Comparison of ENCODE assay signal across 8 cellular contexts in genomic region chr11:119196833-119197483, GRCh38. TPM values are rescaled to one million over a fixed set of nuclear protein-coding genes. Genes with fewer than 3 reads are reported as not detected.
A peak's percentile ranks its signal among the peaks of the same experiment; 100 is the strongest.
DNase-seq lines count a peak whose midpoint lies in the region; ATAC-seq and TF ChIP-seq lines count a peak whose summit lies in the region.

No MANE protein-coding gene starts in this region.

- no peak overlapping the region for H3K27ac ChIP-seq in esophagus muscularis mucosa (replicated peaks in 1 of 4)

- no peaks in the 10 kb centered on the region for H3K36me3 Mint-ChIP-seq in naive thymus-derived CD8-positive, alpha-beta T cell

- no peak for TF ChIP-seq EP300 in esophagus muscularis mucosa (IDR thresholded peaks at IDR 0.05)

- H3K27ac Mint-ChIP-seq in naive thymus-derived CD8-positive, alpha-beta T cell = peak overlapping the region in 1 of 10 donors; percentile 0

- H3K9me3 ChIP-seq in esophagus muscularis mucosa = no peaks in the 10 kb centered on the region

- ATAC-seq in GM18861 (IDR thresholded peaks at IDR 0.05; ENCODE audit: unreplicated experiment) = peak; percentile 68
- peak; percentile 97 to 99 for ATAC-seq in naive thymus-derived CD8-positive, alpha-beta T cell

- H3K27me3 Mint-ChIP-seq in naive thymus-derived CD8-positive, alpha-beta T cell = no peaks in the 10 kb centered on the region

- peak; percentile 75 to 81 (median 79) for TF ChIP-seq CTCF in esophagus muscularis mucosa (IDR thresholded peaks at IDR 0.05)

- H3K9me3 Mint-ChIP-seq in naive thymus-derived CD8-positive, alpha-beta T cell = no peaks in the 10 kb centered on the region

- POLR2A ChIA-PET in naive thymus-derived CD8-positive, alpha-beta T cell (lab: Charles Lee) = interaction anchor here (0.7 to 2.2 kb wide), 6 partner anchors 16 to 527 kb away, joined by 3 to 10 read pairs (median 4); partner anchors contain the start of gene VPS11

- intact Hi-C loops in esophagus muscularis mucosa (cut with DNase I) = loop anchor here (2.0 to 5.0 kb wide), 2 partner anchors 28 to 50 kb away; partner anchors contain the start of genes ABCG4 and NLRX1

- H3K36me3 ChIP-seq in esophagus muscularis mucosa = no peaks in the 10 kb centered on the region

- peaks cover 4 to 7% (median 6%) of the 10 kb centered on the region in 4 donors for H3K4me1 Mint-ChIP-seq in naive thymus-derived CD8-positive, alpha-beta T cell

- H3K4me3 Mint-ChIP-seq in naive thymus-derived CD8-positive, alpha-beta T cell = no peak overlapping the region

- H3K4me3 ChIP-seq in esophagus muscularis mucosa = no peak overlapping the region

- WGBS in esophagus muscularis mucosa = 40% methylated on average over 5 of the region's 5 CpGs

- no peaks in the 10 kb centered on the region for H3K27me3 ChIP-seq in esophagus muscularis mucosa

- peak; percentile 70 for DNase-seq in A172 (ENCODE audit: low spot score)
- DNase-seq in Kasumi-1 (lab: John Stamatoyannopoulos, UW) = peak; percentile 89 to 95
- DNase-seq in OCI-M1 (lab: John Stamatoyannopoulos, UW) = peak; percentile 96
- DNase-seq in activated T-cell treated with anti-CD3 and anti-CD28 coated beads for 24 hours (ENCODE audit: low read depth) = peak; percentile 63
- no peak for DNase-seq in esophagus muscularis mucosa (ENCODE audit: extremely low spot score)
- peak; percentile 26 to 86 (median 69) for DNase-seq in naive thymus-derived CD8-positive, alpha-beta T cell
- peak; percentile 57 for DNase-seq in stromal cell of bone marrow (ENCODE audit: low read depth)

- no peak for TF ChIP-seq POLR2A in esophagus muscularis mucosa (IDR thresholded peaks at IDR 0.05; ENCODE audit: low read depth)

- H3K4me1 ChIP-seq in esophagus muscularis mucosa = no peaks in the 10 kb centered on the region

RNA-seq across cellular contexts. Expression of gene CBL, which starts 9.2 kb away (rescaled TPM):
- 8.1 and 9.7 TPM in 2 replicates for total RNA-seq in A172 (2014; rRNA removed; shearing (Covaris generic))
- total RNA-seq in esophagus muscularis mucosa = 10 to 100 TPM; 20.7 to 27.7 (median 24.1) TPM
- 10 to 100 TPM; 46.9 to 51.6 TPM for total RNA-seq in naive thymus-derived CD8-positive, alpha-beta T cell
- 10 to 100 TPM; 11.5 to 16.1 (median 12.2) TPM for polyA plus RNA-seq in naive thymus-derived CD8-positive, alpha-beta T cell

RNA-seq across cellular contexts. Expression of gene NHERF4, which starts 11.7 kb away (rescaled TPM):
- total RNA-seq in A172 (2014; rRNA removed; shearing (Covaris generic)) = not detected in 2 replicates
- under 1 TPM in 1 of 4 donors, not detected in 3; 0.29 TPM for total RNA-seq in esophagus muscularis mucosa
- under 1 TPM; 0.42 to 0.55 TPM for total RNA-seq in naive thymus-derived CD8-positive, alpha-beta T cell
- not detected for polyA plus RNA-seq in naive thymus-derived CD8-positive, alpha-beta T cell

RNA-seq across cellular contexts. Expression of gene NLRX1, which starts 28.4 kb away (rescaled TPM):
- 7.9 and 15.0 TPM in 2 replicates for total RNA-seq in A172 (2014; rRNA removed; shearing (Covaris generic))
- 10 to 100 TPM; 21.5 to 47.3 (median 27.2) TPM for total RNA-seq in esophagus muscularis mucosa
- total RNA-seq in naive thymus-derived CD8-positive, alpha-beta T cell = 10 to 100 TPM; 10.3 to 10.5 TPM
- polyA plus RNA-seq in naive thymus-derived CD8-positive, alpha-beta T cell = 10 to 100 TPM in 1 of 3 donors, 1 to 10 TPM in 2; 4.0 to 10.9 (median 7.1) TPM

RNA-seq across cellular contexts. Expression of gene ABCG4, which starts 48.1 kb away (rescaled TPM):
- total RNA-seq in A172 (2014; rRNA removed; shearing (Covaris generic)) = 0.05 TPM in 1 of 2 replicates, not detected in the other
- 1 to 10 TPM in 1 of 4 donors, under 1 TPM in 3; 0.33 to 1.4 (median 0.60) TPM for total RNA-seq in esophagus muscularis mucosa
- total RNA-seq in naive thymus-derived CD8-positive, alpha-beta T cell = not detected
- polyA plus RNA-seq in naive thymus-derived CD8-positive, alpha-beta T cell = not detected
